27 cellular contexts compared by ENCODE assay signal in the genomic region with DNA sequence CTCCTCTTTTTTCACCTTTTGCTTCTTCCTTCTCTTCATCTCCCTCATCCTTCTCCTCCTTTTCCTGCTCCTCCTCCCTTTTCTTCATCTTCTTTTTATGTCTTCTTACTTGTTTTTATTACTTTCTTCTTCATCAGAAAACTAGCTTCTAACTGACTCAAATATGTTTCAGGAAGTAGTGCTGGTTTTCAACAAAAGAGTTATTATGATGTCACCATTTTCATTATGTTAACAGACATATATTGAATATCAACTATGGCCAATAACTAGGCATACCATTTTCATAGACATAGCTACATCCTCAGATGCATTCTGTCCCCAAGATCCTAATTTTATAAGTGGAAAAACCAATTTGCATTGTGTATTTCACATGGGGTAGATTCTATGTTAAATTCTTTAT.
A peak's percentile ranks its signal among the peaks of the same experiment; 100 is the strongest.
DNase-seq lines count a peak whose midpoint lies in the region; ATAC-seq, FAIRE-seq and TF ChIP-seq lines count a peak whose summit lies in the region.
"Had no signal": no experiment of that assay in that cellular context is flagged by ENCODE, and none has a peak within 500 bp of the region (broad histone marks: within the 10 kb centered on the region; RNA-seq: fewer than 3 reads in every experiment).

No MANE protein-coding gene starts in this region.

- intact Hi-C loops in MCF 10A (cut with micrococcal nuclease) (no loop called here), breast epithelium (cut with DNase I; ENCODE audit: low total_unique reads) (no loop called here)

- H3K27me3 Mint-ChIP-seq in MCF 10A (ENCODE audit: insufficient read depth, unreplicated experiment) (no peaks in the 10 kb centered on the region), chondrocyte (ENCODE audit: low read depth) (no peaks in the 10 kb centered on the region)
- H3K27me3 Mint-ChIP-seq: CD4-positive, alpha-beta memory T cell; CD4-positive, CD25-positive, alpha-beta regulatory T cell had no signal

- H3K27ac ChIP-seq in breast epithelium (no peak overlapping the region), A549 (no peak overlapping the region), HEK293 (ENCODE audit: extremely low read depth, low read depth, low read length) (no peak overlapping the region)
- H3K27ac ChIP-seq: 22Rv1, BLaER1 had no signal

- peak; percentile 32 for FAIRE-seq in A549 (lab: Jason Lieb, UNC)
- FAIRE-seq: GM12878, GM12892, GM19239 had no signal

- no peak for ATAC-seq in A549
- ATAC-seq: GM12878 had no signal

- TF ChIP-seq RAD21 in A549 (conservative IDR thresholded peaks at IDR 0.05 in 1 of 2, IDR thresholded peaks at IDR 0.05 in 1 of 2), result no peak

- H3K4me3 Mint-ChIP-seq in MCF 10A (ENCODE audit: unreplicated experiment) (no peak overlapping the region), chondrocyte (ENCODE audit: unreplicated experiment) (no peak overlapping the region)
- H3K4me3 Mint-ChIP-seq: CD14-positive monocyte; CD4-positive, alpha-beta memory T cell; CD4-positive, CD25-positive, alpha-beta regulatory T cell; CD8-positive, alpha-beta memory T cell had no signal

- H3K27ac Mint-ChIP-seq in MCF 10A (ENCODE audit: low read depth, unreplicated experiment) (peak overlapping the region; percentile 50), chondrocyte (ENCODE audit: unreplicated experiment) (peak overlapping the region; percentile 3)
- H3K27ac Mint-ChIP-seq: CD14-positive monocyte; CD4-positive, alpha-beta memory T cell; CD4-positive, CD25-positive, alpha-beta regulatory T cell; CD8-positive, alpha-beta memory T cell had no signal

- no TSS peak for BruUV-seq in MCF 10A (replicated peaks; lab: Mats Ljungman, UMichigan)

- CTCF ChIA-PET in MCF 10A (lab: Yijun Ruan, JAX), result interaction anchor here (0.6 to 0.7 kb wide), 2 partner anchors 14 to 1254 kb away, joined by 4 to 6 read pairs; no protein-coding TSS in a partner anchor
- CTCF ChIA-PET in A549 (lab: Yijun Ruan, JAX), result interaction anchor here (1.1 to 1.4 kb wide), 2 partner anchors 23 to 306 kb away, joined by 3 read pairs; no protein-coding TSS in a partner anchor
- CTCF ChIA-PET in HEK293 (lab: Yijun Ruan, JAX), result interaction anchor here (0.6 to 1.0 kb wide), 4 partner anchors 308 to 791 kb away, joined by 3 to 4 read pairs (median 3); no protein-coding TSS in a partner anchor

- H3K36me3 Mint-ChIP-seq in MCF 10A (ENCODE audit: insufficient read depth, unreplicated experiment) (no peaks in the 10 kb centered on the region), chondrocyte (ENCODE audit: low read depth) (peaks cover 4% of the 10 kb centered on the region)
- H3K36me3 Mint-ChIP-seq: CD14-positive monocyte; CD4-positive, alpha-beta memory T cell; CD4-positive, CD25-positive, alpha-beta regulatory T cell; CD8-positive, alpha-beta memory T cell had no signal

- H3K4me1 ChIP-seq in breast epithelium (no peaks in the 10 kb centered on the region), A549 (no peaks in the 10 kb centered on the region), HEK293 (ENCODE audit: control insufficient read depth, insufficient read depth, low read length) (no peaks in the 10 kb centered on the region)
- H3K4me1 ChIP-seq: BE2C, BLaER1 had no signal

- TF ChIP-seq CTCF in MCF 10A (IDR thresholded peaks at IDR 0.05; ENCODE audit: unreplicated experiment) (no peak), breast epithelium (IDR thresholded peaks at IDR 0.05) (no peak), A549 (IDR thresholded peaks at IDR 0.05) (no peak), HEK293 (tag by site-specific recombination; IDR thresholded peaks at IDR 0.05) (no peak), chondrocyte (IDR thresholded peaks at IDR 0.05) (no peak)

- no peak for TF ChIP-seq POLR2A in breast epithelium (IDR thresholded peaks at IDR 0.05)
- TF ChIP-seq POLR2A in A549 (IDR thresholded peaks at IDR 0.05; ENCODE audit: low read length), result no peak

- no peak for DNase-seq in MCF 10A (ENCODE audit: unreplicated experiment)
- no peak for DNase-seq in breast epithelium (ENCODE audit: low spot score in 2 of 2)
- no peak for DNase-seq in A549 (ENCODE audit: low read depth in 1 of 2, low spot score in 1 of 2)
- DNase-seq in chondrocyte (ENCODE audit: low spot score), result no peak
- no peak for DNase-seq in activated T-cell treated with anti-CD3 and anti-CD28 coated beads for 4 hours
- no peak for DNase-seq in iPS-NIHi7 (ENCODE audit: extremely low spot score)
- DNase-seq: ACHN; BE2C; C1 segment of cervical spinal cord; CD4-positive, alpha-beta memory T cell; CD4-positive, CD25-positive, alpha-beta regulatory T cell; CD8-positive, alpha-beta memory T cell; COR-L47; DMS 273 treated with DMSO at 0.1 percent for 48 hours; DMS153; DMS53; DMS79; DND-41; EL; GDM1 had no signal

- H3K4me3 ChIP-seq in breast epithelium (no peak overlapping the region), A549 (no peak overlapping the region), HEK293 (ENCODE audit: low read depth, low read length) (no peak overlapping the region)
- H3K4me3 ChIP-seq: BLaER1, GM12878 had no signal

- no peak for TF ChIP-seq EP300 in A549 (IDR thresholded peaks at IDR 0.05)

- no peaks in the 10 kb centered on the region for H3K27me3 ChIP-seq in breast epithelium
- H3K27me3 ChIP-seq: BE2C, BLaER1 had no signal

- H3K9me3 ChIP-seq in breast epithelium (no peaks in the 10 kb centered on the region), A549 (peaks cover 16% of the 10 kb centered on the region; the same call in 1 of the 3 replicates), HEK293 (ENCODE audit: control insufficient read depth, insufficient read depth, low read depth, low read length) (no peaks in the 10 kb centered on the region)
- H3K9me3 ChIP-seq: BE2C, BLaER1 had no signal

- POLR2A ChIA-PET in MCF 10A (lab: Yijun Ruan, JAX) (no interaction called here), A549 (lab: Yijun Ruan, JAX) (no interaction called here), HEK293 (lab: Yijun Ruan, JAX) (no interaction called here)

- H3K4me1 Mint-ChIP-seq in MCF 10A (ENCODE audit: insufficient read depth, unreplicated experiment) (no peaks in the 10 kb centered on the region), chondrocyte (ENCODE audit: low read depth) (peaks cover 7% of the 10 kb centered on the region)
- H3K4me1 Mint-ChIP-seq: CD14-positive monocyte; CD4-positive, alpha-beta memory T cell; CD4-positive, CD25-positive, alpha-beta regulatory T cell; CD8-positive, alpha-beta memory T cell had no signal

- H3K4me2 ChIP-seq in A549, result no peak overlapping the region
- H3K4me2 ChIP-seq: BLaER1 had no signal

- H3K36me3 ChIP-seq in breast epithelium (no peaks in the 10 kb centered on the region), HEK293 (ENCODE audit: control insufficient read depth in 2 of 2, insufficient read depth in 1 of 2, low read length in 2 of 2) (no peaks in the 10 kb centered on the region)
- H3K36me3 ChIP-seq: BE2C, BLaER1 had no signal

- H3K9me3 Mint-ChIP-seq in MCF 10A (ENCODE audit: unreplicated experiment) (peaks cover 17% of the 10 kb centered on the region), chondrocyte (ENCODE audit: low read depth) (peaks cover 12% of the 10 kb centered on the region)

TF ChIP-seq in A549, 52 proteins besides CTCF, POLR2A, EP300 and RAD21 (continues in another document):
- TF ChIP-seq ZSCAN20 (CRISPR knock-in tag; IDR thresholded peaks at IDR 0.05) (no peak), HOXB5 (CRISPR knock-in tag; IDR thresholded peaks at IDR 0.05) (no peak), RARB (CRISPR knock-in tag; IDR thresholded peaks at IDR 0.05) (no peak), RNF2 (IDR thresholded peaks at IDR 0.05; ENCODE audit: borderline replicate concordance, low read depth) (no peak), POLR2AphosphoS2 (conservative IDR thresholded peaks at IDR 0.05; ENCODE audit: low read length) (no peak)

TF ChIP-seq in HEK293, 187 proteins besides CTCF, POLR2A, EP300 and RAD21:
- TF ChIP-seq ZNF513 (tag by site-specific recombination; IDR thresholded peaks at IDR 0.05) (no peak), ZNF140 (tag by site-specific recombination; IDR thresholded peaks at IDR 0.05) (no peak), ATF2 (tag by site-specific recombination; IDR thresholded peaks at IDR 0.05; ENCODE audit: low read depth) (0 out of 2 replicates have a peak, but pooled peaks have one; percentile 19), ZNF600 (tag by site-specific recombination; IDR thresholded peaks at IDR 0.05) (no peak)
